29 cellular contexts compared by ENCODE assay signal in the genomic region with DNA sequence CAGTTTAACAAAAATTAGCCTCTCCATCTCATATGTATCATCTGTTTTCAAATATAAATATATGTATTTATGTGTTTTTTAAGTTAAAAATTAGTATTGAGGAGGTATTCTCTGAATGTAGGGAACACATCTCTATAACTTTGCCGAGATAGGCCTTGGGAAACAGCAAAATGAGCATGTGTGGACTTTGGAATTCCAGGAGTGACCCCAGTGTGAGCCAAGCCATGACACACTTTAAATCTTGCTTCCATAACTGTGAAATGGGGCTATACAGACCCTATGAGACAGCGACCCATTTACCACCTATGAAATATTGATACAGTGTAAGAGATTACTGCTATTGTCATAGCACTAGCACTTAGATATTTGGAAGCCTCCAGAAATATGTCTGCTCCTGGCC. TPM values are rescaled to one million over a fixed set of nuclear protein-coding genes. Genes with fewer than 3 reads are reported as not detected.
"Had no signal": no experiment of that assay in that cellular context is flagged by ENCODE, and none has a peak within 500 bp of the region (broad histone marks: within the 10 kb centered on the region; RNA-seq: fewer than 3 reads in every experiment).

No MANE protein-coding gene starts in this region.

- ATAC-seq: activated naive CD4-positive, alpha-beta T cell treated with anti-CD3 and anti-CD28 coated beads, Interleukin-2, amount 50 U/mL, for 72 hours; activated naive CD8-positive, alpha-beta T cell treated with anti-CD3 and anti-CD28 coated beads, Interleukin-2, amount 50 U/mL, for 24 hours; activated T-cell treated with anti-CD3 and anti-CD28 coated beads, Interleukin-2, amount 50 U/mL, for 4 hours; T-cell had no signal

- H3K36me3 Mint-ChIP-seq: activated CD4-positive, alpha-beta memory T cell treated with anti-CD3 and anti-CD28 coated beads for 36 hours; activated naive CD4-positive, alpha-beta T cell treated with anti-CD3 and anti-CD28 coated beads, Interleukin-2, amount 50 U/mL, for 72 hours; T-cell had no signal

- H3K27me3 ChIP-seq: brain microvascular endothelial cell, cardiac muscle cell, MG63 had no signal

- H3K27ac Mint-ChIP-seq: activated CD4-positive, alpha-beta memory T cell treated with anti-CD3 and anti-CD28 coated beads for 36 hours; activated CD4-positive, alpha-beta T cell treated with anti-CD3 and anti-CD28 coated beads, Interleukin-2, amount 10 ng/mL, durations not matched to agents 7 days and 5 days; activated naive CD4-positive, alpha-beta T cell treated with anti-CD3 and anti-CD28 coated beads, Interleukin-2, amount 50 U/mL, for 72 hours; activated naive CD8-positive, alpha-beta T cell treated with anti-CD3 and anti-CD28 coated beads, Interleukin-2, amount 50 U/mL, for 24 hours; T-cell had no signal

- H3K4me3 Mint-ChIP-seq: activated CD4-positive, alpha-beta memory T cell treated with anti-CD3 and anti-CD28 coated beads for 36 hours; activated CD4-positive, alpha-beta T cell treated with anti-CD3 and anti-CD28 coated beads, Interleukin-2, amount 10 ng/mL, durations not matched to agents 7 days and 5 days; activated naive CD8-positive, alpha-beta T cell treated with anti-CD3 and anti-CD28 coated beads, Interleukin-2, amount 50 U/mL, for 24 hours; activated T-cell treated with anti-CD3 and anti-CD28 coated beads, Interleukin-2, amount 50 U/mL, for 4 hours; T-cell had no signal

- DNase-seq: activated CD4-positive, alpha-beta memory T cell treated with anti-CD3 and anti-CD28 coated beads for 36 hours; activated CD4-positive, alpha-beta T cell treated with anti-CD3 and anti-CD28 coated beads, Interleukin-2, amount 10 ng/mL, durations not matched to agents 7 days and 5 days; activated CD4-positive, CD25-positive, alpha-beta regulatory T cell; activated CD8-positive, alpha-beta memory T cell treated with anti-CD3 and anti-CD28 coated beads for 24 hours; activated effector memory CD4-positive, alpha-beta T cell treated with anti-CD3 and anti-CD28 coated beads, Interleukin-2, amount 50 U/mL, for 16 hours; activated naive CD4-positive, alpha-beta T cell treated with Interleukin-2 at 50 U/mL for 16 hours; activated naive CD8-positive, alpha-beta T cell treated with anti-CD3 and anti-CD28 coated beads, Interleukin-2, amount 50 U/mL, for 24 hours; activated T-cell treated with anti-CD3 and anti-CD28 coated beads, Interleukin-2, amount 50 U/mL, for 4 hours; amygdala; brain microvascular endothelial cell; MG63; MV-4-11; NCI-H1092 treated with DMSO at 0.1 percent for 48 hours; NCI-H1417 treated with DMSO at 0.1 percent for 48 hours; NCI-H1694; NCI-H2029; NCI-H2107; NCI-H2171 treated with DMSO at 0.1 percent for 48 hours; NCI-H226; NCI-H526 treated with DMSO at 0.1 percent for 48 hours; NCI-H82; T-cell; T-helper 2 cell; T1000 had no signal

- H3K4me3 ChIP-seq: cardiac muscle cell, MG63, SK-N-MC had no signal

- H3K27ac ChIP-seq: brain microvascular endothelial cell, cardiac muscle cell, SK-N-MC had no signal

- H3K27me3 Mint-ChIP-seq: activated CD4-positive, alpha-beta memory T cell treated with anti-CD3 and anti-CD28 coated beads for 36 hours; activated CD4-positive, alpha-beta T cell treated with anti-CD3 and anti-CD28 coated beads, Interleukin-2, amount 10 ng/mL, durations not matched to agents 7 days and 5 days; activated naive CD8-positive, alpha-beta T cell treated with anti-CD3 and anti-CD28 coated beads, Interleukin-2, amount 50 U/mL, for 24 hours had no signal

- H3K9me3 ChIP-seq: MG63 had no signal

- H3K4me1 Mint-ChIP-seq: activated CD4-positive, alpha-beta T cell treated with anti-CD3 and anti-CD28 coated beads, Interleukin-2, amount 10 ng/mL, durations not matched to agents 7 days and 5 days; activated naive CD8-positive, alpha-beta T cell treated with anti-CD3 and anti-CD28 coated beads, Interleukin-2, amount 50 U/mL, for 24 hours; T-cell had no signal

- H3K36me3 ChIP-seq: brain microvascular endothelial cell, cardiac muscle cell, MG63 had no signal

- H3K9me3 Mint-ChIP-seq: activated CD4-positive, alpha-beta memory T cell treated with anti-CD3 and anti-CD28 coated beads for 36 hours; activated CD4-positive, alpha-beta T cell treated with anti-CD3 and anti-CD28 coated beads, Interleukin-2, amount 10 ng/mL, durations not matched to agents 7 days and 5 days; activated naive CD4-positive, alpha-beta T cell treated with anti-CD3 and anti-CD28 coated beads, Interleukin-2, amount 50 U/mL, for 72 hours; activated naive CD8-positive, alpha-beta T cell treated with anti-CD3 and anti-CD28 coated beads, Interleukin-2, amount 50 U/mL, for 24 hours; activated T-cell treated with anti-CD3 and anti-CD28 coated beads, Interleukin-2, amount 50 U/mL, for 4 hours had no signal

- FAIRE-seq: TTC549 had no signal

RNA-seq across cellular contexts. Expression of gene FRMPD4, which starts 58.8 kb away (rescaled TPM):
- total RNA-seq: activated CD4-positive, alpha-beta memory T cell treated with anti-CD3 and anti-CD28 coated beads for 36 hours; activated CD4-positive, alpha-beta T cell treated with anti-CD3 and anti-CD28 coated beads, Interleukin-2, amount 10 ng/mL, durations not matched to agents 7 days and 5 days; activated naive CD4-positive, alpha-beta T cell treated with anti-CD3 and anti-CD28 coated beads, Interleukin-2, amount 50 U/mL, for 72 hours; activated T-cell treated with anti-CD3 and anti-CD28 coated beads, Interleukin-2, amount 50 U/mL, for 4 hours; OCI-LY7; T-cell had no signal
